ENCODE assay signal across 8 cellular contexts in genomic region chr12:56299853-56300643, GRCh38. TPM values are rescaled to one million over a fixed set of nuclear protein-coding genes. Genes with fewer than 3 reads are reported as not detected.
DNase-seq lines count a peak whose midpoint lies in the region; ATAC-seq and TF ChIP-seq lines count a peak whose summit lies in the region.

Gene CS, minus strand, starts transcription at chr12:56300330. Its CDS starts 129 bp downstream, at chr12:56300201.

- H3K4me3 ChIP-seq in LNCaP clone FGC (ENCODE audit: low read depth, low read length) (peak within 1 kb of the TSS; percentile 98), fibroblast of lung (replicated peaks in 1 of 4; ENCODE audit: control extremely low read depth in 1 of 4, insufficient read depth in 1 of 4, low read depth in 3 of 4, low read length in 4 of 4) (peak within 1 kb of the TSS; percentile 66 to 98 (median 86))

- POLR2A ChIA-PET in RWPE1 (lab: Yijun Ruan, JAX; ENCODE audit: low non-redundant PET): interaction anchor here (0.6 to 1.2 kb wide), 3 partner anchors 9 to 461 kb away, joined by 3 to 9 read pairs (median 3); partner anchors contain the start of gene RNF41
- POLR2A ChIA-PET in naive thymus-derived CD8-positive, alpha-beta T cell (lab: Charles Lee): interaction anchor here (0.5 to 2.1 kb wide), 18 partner anchors 9 to 471 kb away, joined by 3 to 8 read pairs (median 4); partner anchors contain the start of genes ANKRD52, ATP5F1B, DNAJC14 and IL23A

- H3K9me3 Mint-ChIP-seq in activated T-helper 17 cell treated with anti-CD3 and anti-CD28 coated beads, Interleukin-2, amount 50 U/mL, for 72 hours: no peaks in the 10 kb centered on the region
- no peaks in the 10 kb centered on the region for H3K9me3 Mint-ChIP-seq in naive thymus-derived CD8-positive, alpha-beta T cell

- H3K27me3 Mint-ChIP-seq in activated T-helper 17 cell treated with anti-CD3 and anti-CD28 coated beads, Interleukin-2, amount 50 U/mL, for 72 hours: no peaks in the 10 kb centered on the region
- H3K27me3 Mint-ChIP-seq in naive thymus-derived CD8-positive, alpha-beta T cell: no peaks in the 10 kb centered on the region

- no peak for TF ChIP-seq CTCF in LNCaP clone FGC (IDR thresholded peaks at IDR 0.05; ENCODE audit: control insufficient read depth, extremely low read depth, insufficient read depth)
- TF ChIP-seq CTCF in RWPE1 (conservative IDR thresholded peaks at IDR 0.05; ENCODE audit: low read depth): no peak
- TF ChIP-seq CTCF in fibroblast of lung (conservative IDR thresholded peaks at IDR 0.05 in 1 of 2, IDR thresholded peaks at IDR 0.05 in 1 of 2; ENCODE audit: low read depth in 1 of 2, low read length in 2 of 2): no peak

- H3K27ac ChIP-seq in RWPE1 (peak within 1 kb of the TSS; percentile 92), fibroblast of lung (ENCODE audit: insufficient read depth, low read length) (peak within 1 kb of the TSS; percentile 62)

- ATAC-seq in activated T-helper 17 cell treated with anti-CD3 and anti-CD28 coated beads, Interleukin-2, amount 50 U/mL, for 72 hours (replicated peaks): peak; percentile 99
- peak; percentile 91 to 93 for ATAC-seq in naive thymus-derived CD8-positive, alpha-beta T cell

- peaks cover 23% of the 10 kb centered on the region for H3K4me1 Mint-ChIP-seq in activated T-helper 17 cell treated with anti-CD3 and anti-CD28 coated beads, Interleukin-2, amount 50 U/mL, for 72 hours
- peaks cover 22 to 66% (median 59%) of the 10 kb centered on the region in 4 donors for H3K4me1 Mint-ChIP-seq in naive thymus-derived CD8-positive, alpha-beta T cell

- DNase-seq in Daoy (ENCODE audit: low read depth) (peak; percentile 99), GOT3 (lab: John Stamatoyannopoulos, UW) (peak; percentile 80), LNCaP clone FGC (ENCODE audit: low read depth) (peak; percentile 95), RWPE1 (ENCODE audit: low spot score) (peak; percentile 98), fibroblast of lung (ENCODE audit: low read depth in 2 of 2) (peak; percentile 96 to 97)
- DNase-seq in naive thymus-derived CD8-positive, alpha-beta T cell: peak; percentile 96 to 99 (median 98)
- peak; percentile 91 to 99 (median 97) for DNase-seq in stimulated activated naive CD4-positive, alpha-beta T cell (lab: John Stamatoyannopoulos, UW)

- peak within 1 kb of the TSS; percentile 89 for H3K27ac Mint-ChIP-seq in activated T-helper 17 cell treated with anti-CD3 and anti-CD28 coated beads, Interleukin-2, amount 50 U/mL, for 72 hours
- peak within 1 kb of the TSS; percentile 94 to 99 (median 98) for H3K27ac Mint-ChIP-seq in naive thymus-derived CD8-positive, alpha-beta T cell

- no peaks in the 10 kb centered on the region for H3K27me3 ChIP-seq in fibroblast of lung (ENCODE audit: control insufficient read depth, insufficient read depth, low read length)

- peaks cover 44% of the 10 kb centered on the region for H3K79me2 ChIP-seq in fibroblast of lung (ENCODE audit: control insufficient read depth, insufficient read depth, low read length)

- H3K9ac ChIP-seq in fibroblast of lung (ENCODE audit: insufficient read depth, low read length): peak within 1 kb of the TSS; percentile 76

- peak within 1 kb of the TSS; percentile 81 for H3K4me3 Mint-ChIP-seq in activated T-helper 17 cell treated with anti-CD3 and anti-CD28 coated beads, Interleukin-2, amount 50 U/mL, for 72 hours
- peak within 1 kb of the TSS; percentile 92 to 98 (median 94) for H3K4me3 Mint-ChIP-seq in naive thymus-derived CD8-positive, alpha-beta T cell

- H3K4me2 ChIP-seq in fibroblast of lung (ENCODE audit: extremely low read depth, insufficient read depth, low read length): peak within 1 kb of the TSS; percentile 77

- H3K9me3 ChIP-seq in fibroblast of lung (ENCODE audit: control insufficient read depth, insufficient read depth, low read depth, low read length): no peaks in the 10 kb centered on the region

- CTCF ChIA-PET in RWPE1 (lab: Yijun Ruan, JAX): interaction anchor here (0.5 kb wide), 1 partner anchor 26 kb away, joined by 5 read pairs; no protein-coding TSS in a partner anchor

- no peaks in the 10 kb centered on the region for H3K36me3 ChIP-seq in fibroblast of lung (ENCODE audit: control insufficient read depth, insufficient read depth, low read length)

- peak within 1 kb of the TSS; percentile 54 for H2AFZ ChIP-seq in fibroblast of lung (ENCODE audit: low read length)

- H3K4me1 ChIP-seq in fibroblast of lung (ENCODE audit: control insufficient read depth, extremely low read depth, insufficient read depth, low read length): peaks cover 9% of the 10 kb centered on the region

- H3K36me3 Mint-ChIP-seq in activated T-helper 17 cell treated with anti-CD3 and anti-CD28 coated beads, Interleukin-2, amount 50 U/mL, for 72 hours (ENCODE audit: low read depth): peaks cover 58% of the 10 kb centered on the region
- peaks cover 0 to 28% (median 0%) of the 10 kb centered on the region in 3 donors for H3K36me3 Mint-ChIP-seq in naive thymus-derived CD8-positive, alpha-beta T cell

- H4K20me1 ChIP-seq in fibroblast of lung (ENCODE audit: control insufficient read depth, extremely low read depth, insufficient read depth, low read length): no peaks in the 10 kb centered on the region

RNA-seq across cellular contexts. Expression of gene CS, which starts in this region (rescaled TPM):
- 95.8 and 112 TPM in 2 replicates for total RNA-seq in Daoy (2014; rRNA removed; shearing (Covaris generic))
- 100 to 1,000 TPM; 230 to 363 TPM for total RNA-seq in activated T-helper 17 cell treated with anti-CD3 and anti-CD28 coated beads, Interleukin-2, amount 50 U/mL, for 72 hours
- 70.4 and 117 TPM in 2 replicates for total RNA-seq in fibroblast of lung
- 170 and 228 TPM in 2 replicates for polyA plus RNA-seq in fibroblast of lung
- 107 and 145 TPM in 2 replicates for polyA plus RNA-seq in fibroblast of lung (2012)
- polyA minus RNA-seq in fibroblast of lung (ENCODE audit: low replicate concordance): 261 and 328 TPM in 2 replicates
- 100 to 1,000 TPM; 115 to 127 TPM for total RNA-seq in naive thymus-derived CD8-positive, alpha-beta T cell
- 10 to 100 TPM; 48.3 to 68.8 (median 50.2) TPM for polyA plus RNA-seq in naive thymus-derived CD8-positive, alpha-beta T cell

Comparison
In these comparisons a context has a peak if more than half of its experiments do, and no peak if none do; other contexts are left out.
1. Peak in every context shown above with its lines: DNase-seq, ATAC-seq, H3K4me3 ChIP-seq and H3K27ac ChIP-seq.